15 cellular contexts compared by ENCODE assay signal in the genomic region with DNA sequence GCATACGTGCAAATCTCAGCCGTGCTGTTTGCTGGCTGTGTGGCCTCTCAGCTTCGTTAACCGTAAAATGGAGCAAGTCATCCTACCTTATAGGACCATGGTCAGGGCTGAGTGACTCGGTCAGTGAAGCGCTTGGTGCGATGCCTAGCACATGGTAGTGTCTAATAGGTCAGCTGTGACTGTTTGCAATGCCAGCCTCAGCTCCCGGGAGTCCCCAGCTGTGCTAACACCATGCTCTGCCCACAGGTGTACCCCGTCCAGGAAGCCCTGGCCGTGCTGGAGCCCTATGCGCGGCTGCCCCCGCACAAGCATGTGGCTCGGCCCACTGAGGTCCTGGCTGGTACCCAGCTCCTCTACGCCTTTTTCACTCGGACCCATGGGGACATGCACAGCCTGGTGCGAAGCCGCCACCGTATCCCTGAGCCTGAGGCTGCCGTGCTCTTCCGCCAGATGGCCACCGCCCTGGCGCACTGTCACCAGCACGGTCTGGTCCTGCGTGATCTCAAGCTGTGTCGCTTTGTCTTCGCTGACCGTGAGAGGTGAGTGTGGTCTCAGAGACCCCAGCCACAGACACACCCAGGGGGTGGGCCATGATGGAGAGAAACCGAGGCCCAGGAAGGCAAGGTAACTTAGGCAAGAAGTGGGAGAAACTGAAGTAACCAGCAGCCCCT.
"Had no signal": no experiment of that assay in that cellular context is flagged by ENCODE, and none has a peak within 500 bp of the region (broad histone marks: within the 10 kb centered on the region; RNA-seq: fewer than 3 reads in every experiment).

No MANE protein-coding gene starts in this region.

- H3K4me1 Mint-ChIP-seq: activated T-helper 17 cell treated with anti-CD3 and anti-CD28 coated beads, Interleukin-2, amount 50 U/mL, for 72 hours; neural crest cell had no signal

- H3K4me3 ChIP-seq: coronary artery, gastrocnemius medialis, ovary, skin epidermis, tibial nerve had no signal

- H3K4me3 Mint-ChIP-seq: activated CD8-positive, alpha-beta T cell treated with anti-CD3 and anti-CD28 coated beads, Interleukin-2, amount 10 ng/mL, durations not matched to agents 7 days and 5 days; activated naive CD4-positive, alpha-beta T cell treated with anti-CD3 and anti-CD28 coated beads for 36 hours; activated T-helper 17 cell treated with anti-CD3 and anti-CD28 coated beads, Interleukin-2, amount 50 U/mL, for 72 hours; neural crest cell had no signal

- H3K36me3 ChIP-seq: gastrocnemius medialis, ovary had no signal

- H3K27ac ChIP-seq: coronary artery, gastrocnemius medialis, ovary, skin epidermis, tibial nerve had no signal

- H3K27me3 Mint-ChIP-seq: activated T-helper 17 cell treated with anti-CD3 and anti-CD28 coated beads, Interleukin-2, amount 50 U/mL, for 72 hours had no signal

- H3K27me3 ChIP-seq: gastrocnemius medialis, ovary, tibial nerve had no signal

- H3K9me3 Mint-ChIP-seq: activated naive CD4-positive, alpha-beta T cell treated with anti-CD3 and anti-CD28 coated beads for 36 hours; activated T-helper 17 cell treated with anti-CD3 and anti-CD28 coated beads, Interleukin-2, amount 50 U/mL, for 72 hours; neural crest cell had no signal

- H3K27ac Mint-ChIP-seq: activated CD8-positive, alpha-beta T cell treated with anti-CD3 and anti-CD28 coated beads, Interleukin-2, amount 10 ng/mL, durations not matched to agents 7 days and 5 days; activated naive CD4-positive, alpha-beta T cell treated with anti-CD3 and anti-CD28 coated beads for 36 hours; activated T-helper 17 cell treated with anti-CD3 and anti-CD28 coated beads, Interleukin-2, amount 50 U/mL, for 72 hours had no signal

- DNase-seq: activated CD4-positive, alpha-beta T cell treated with anti-CD3 and anti-CD28 coated beads for 4 hours; activated CD8-positive, alpha-beta memory T cell treated with anti-CD3 and anti-CD28 coated beads, Interleukin-2, amount 50 U/mL, for 48 hours; activated CD8-positive, alpha-beta T cell treated with anti-CD3 and anti-CD28 coated beads, Interleukin-2, amount 10 ng/mL, durations not matched to agents 7 days and 5 days; activated naive CD4-positive, alpha-beta T cell treated with anti-CD3 and anti-CD28 coated beads for 36 hours; effector CD4-positive, alpha-beta T cell; gastrocnemius medialis; islet precursor cell; left ventricle myocardium superior; ovary; retina had no signal

- H3K9me3 ChIP-seq: gastrocnemius medialis, ovary, tibial nerve had no signal

- H3K4me1 ChIP-seq: gastrocnemius medialis, tibial nerve had no signal
